Comparison of ENCODE assay signal across 8 cellular contexts in genomic region chr6:86916393-86916792, GRCh38. TPM values are rescaled to one million over a fixed set of nuclear protein-coding genes. Genes with fewer than 3 reads are reported as not detected.
"Had no signal": no experiment of that assay in that cellular context is flagged by ENCODE, and none has a peak within 500 bp of the region (broad histone marks: within the 10 kb centered on the region; RNA-seq: fewer than 3 reads in every experiment).

No MANE protein-coding gene starts in this region.

- DNase-seq: GDM1, GF-D8 had no signal

- FAIRE-seq: G401.6, GM12891, GM12892, GM18507, GM19239 had no signal

RNA-seq across cellular contexts. Expression of gene HTR1E, which starts 20.9 kb away (rescaled TPM):
- total RNA-seq: G401 had no signal
